In the genomic region with DNA sequence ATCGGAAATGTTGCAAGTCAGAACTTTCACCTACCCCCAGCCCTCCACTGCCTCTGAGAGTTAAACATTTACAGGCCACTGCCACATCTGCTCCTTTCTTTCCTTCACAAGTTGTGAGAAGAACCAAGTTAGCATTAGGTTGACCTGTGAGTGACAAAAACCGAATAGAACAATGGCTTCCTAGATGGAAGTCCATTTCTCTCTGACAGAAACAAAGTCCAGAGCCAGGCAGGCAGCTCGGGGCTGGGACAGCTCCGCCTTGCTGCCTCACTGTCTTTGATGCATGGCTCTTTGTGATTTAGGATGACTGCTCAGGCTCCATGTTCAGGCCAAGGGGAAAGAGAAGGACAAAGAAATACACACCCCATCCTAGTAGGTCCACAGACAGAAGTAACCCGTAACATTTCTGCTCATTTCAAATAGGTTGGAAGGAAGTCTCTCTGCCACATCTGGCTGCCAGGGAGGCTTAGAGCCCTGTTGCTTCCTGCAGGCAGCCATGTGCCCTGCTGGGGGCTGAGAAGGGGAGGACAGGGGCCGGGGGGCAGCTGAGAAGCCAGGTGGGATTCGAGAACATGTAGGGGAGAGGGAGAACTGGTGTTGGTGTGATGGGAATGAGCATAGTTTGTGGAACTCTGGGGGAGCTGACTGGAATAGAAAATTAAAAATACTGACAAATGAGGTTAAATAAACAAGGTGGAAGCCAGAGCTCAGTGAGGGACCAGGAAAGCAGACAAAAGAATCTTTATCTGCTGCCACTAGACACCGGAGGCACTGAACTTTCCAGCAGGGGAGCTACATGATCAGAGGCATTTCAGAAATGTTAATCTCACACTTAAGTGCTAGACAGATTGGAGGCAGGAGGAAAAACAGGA, we compare ENCODE assay signal across 1 cellular context.
TF ChIP-seq lines count a peak whose summit lies in the region.

No MANE protein-coding gene starts in this region.

TF ChIP-seq in HEK293T, 16 proteins besides CTCF, POLR2A, EP300 and RAD21 (continued from another document):
- no peak; the same call in 1 of the 2 replicates for TF ChIP-seq L3MBTL2 (conservative IDR thresholded peaks at IDR 0.05)
- no peak for TF ChIP-seq ARNT (IDR thresholded peaks at IDR 0.05)
- no peak for TF ChIP-seq BHLHE40 (IDR thresholded peaks at IDR 0.05; ENCODE audit: borderline replicate concordance)
- TF ChIP-seq NFRKB (IDR thresholded peaks at IDR 0.05) = no peak
